In genomic region chr2:48341556-48342133, GRCh38 we compare ENCODE assay signal across 13 cellular contexts. TPM values are rescaled to one million over a fixed set of nuclear protein-coding genes. Genes with fewer than 3 reads are reported as not detected.
DNase-seq lines count a peak whose midpoint lies in the region; ATAC-seq and TF ChIP-seq lines count a peak whose summit lies in the region.
"Had no signal": no experiment of that assay in that cellular context is flagged by ENCODE, and none has a peak within 500 bp of the region (broad histone marks: within the 10 kb centered on the region; RNA-seq: fewer than 3 reads in every experiment).

No MANE protein-coding gene starts in this region.

- peaks cover 42% of the 10 kb centered on the region for H3K4me1 ChIP-seq in CD4-positive, CD25-positive, alpha-beta regulatory T cell (ENCODE audit: control insufficient read depth, insufficient read depth, low read length, poor library complexity, severe bottlenecking)
- H3K4me1 ChIP-seq in endodermal cell (ENCODE audit: control insufficient read depth, insufficient read depth, low read length) (no peaks in the 10 kb centered on the region), MM.1S (ENCODE audit: low read length) (peaks cover 10% of the 10 kb centered on the region; the same call in 1 of the 2 replicates)

- TF ChIP-seq CTCF in endodermal cell (conservative IDR thresholded peaks at IDR 0.05) (no peak), MM.1S (IDR thresholded peaks at IDR 0.05; ENCODE audit: low read length) (no peak)

- peaks cover 96% of the 10 kb centered on the region for H3K79me2 ChIP-seq in MM.1S (ENCODE audit: low read length)

- peaks cover 37 to 80% (median 50%) of the 10 kb centered on the region in 4 donors for H3K4me1 Mint-ChIP-seq in CD4-positive, CD25-positive, alpha-beta regulatory T cell
- H3K4me1 Mint-ChIP-seq in T-cell (peaks cover 50 to 76% (median 70%) of the 10 kb centered on the region in 3 donors), endodermal cell (peaks cover 29% of the 10 kb centered on the region)
- H3K4me1 Mint-ChIP-seq in naive thymus-derived CD8-positive, alpha-beta T cell = peaks cover 14 to 76% (median 45%) of the 10 kb centered on the region in 4 donors

- peaks cover 6% of the 10 kb centered on the region; the same call in 1 of the 2 replicates for H4K20me1 ChIP-seq in MM.1S (ENCODE audit: insufficient read depth, low read length)

- H3K27me3 Mint-ChIP-seq in CD4-positive, CD25-positive, alpha-beta regulatory T cell = no peaks in the 10 kb centered on the region
- H3K27me3 Mint-ChIP-seq in T-cell (no peaks in the 10 kb centered on the region), endodermal cell (ENCODE audit: insufficient read depth) (no peaks in the 10 kb centered on the region)
- no peaks in the 10 kb centered on the region for H3K27me3 Mint-ChIP-seq in naive thymus-derived CD8-positive, alpha-beta T cell

- peaks cover 30% of the 10 kb centered on the region for H3K36me3 Mint-ChIP-seq in CD4-positive, CD25-positive, alpha-beta regulatory T cell
- H3K36me3 Mint-ChIP-seq in T-cell = peaks cover 26% of the 10 kb centered on the region
- H3K36me3 Mint-ChIP-seq in endodermal cell (ENCODE audit: low read depth) = peaks cover 9% of the 10 kb centered on the region
- H3K36me3 Mint-ChIP-seq in naive thymus-derived CD8-positive, alpha-beta T cell = peaks cover 8 to 17% (median 11%) of the 10 kb centered on the region in 3 donors

- H3K9me2 ChIP-seq in MM.1S (replicated peaks; ENCODE audit: insufficient read depth, low read length) = no peaks in the 10 kb centered on the region

- peaks cover 4 to 9% of the 10 kb centered on the region in 2 experiments for H3K9me3 ChIP-seq in CD4-positive, CD25-positive, alpha-beta regulatory T cell (ENCODE audit: control insufficient read depth in 2 of 2, low read length in 2 of 2)
- H3K9me3 ChIP-seq in endodermal cell (ENCODE audit: control insufficient read depth, low read length) (no peaks in the 10 kb centered on the region), MM.1S (replicated peaks; ENCODE audit: insufficient read depth, low read length) (no peaks in the 10 kb centered on the region)

- DNase-seq in CD4-positive, CD25-positive, alpha-beta regulatory T cell = no peak
- DNase-seq in T-cell (no peak), endodermal cell (no peak), MM.1S (no peak), NCI-H128 (lab: John Stamatoyannopoulos, UW; ENCODE audit: unreplicated experiment) (no peak)
- DNase-seq in naive thymus-derived CD8-positive, alpha-beta T cell = no peak
- no peak for DNase-seq in activated CD8-positive, alpha-beta memory T cell treated with anti-CD3 and anti-CD28 coated beads, Interleukin-2, amount 50 U/mL, for 48 hours
- DNase-seq: AML-193, cortex of kidney, GDM1, NCI-H2081, OCI-M1 had no signal

- H3K4me3 Mint-ChIP-seq in CD4-positive, CD25-positive, alpha-beta regulatory T cell = peak overlapping the region in 2 of 4 donors; percentile 42 to 49
- H3K4me3 Mint-ChIP-seq in T-cell = no peak overlapping the region
- no peak overlapping the region for H3K4me3 Mint-ChIP-seq in endodermal cell
- peak overlapping the region in 2 of 10 donors; percentile 4 to 6 for H3K4me3 Mint-ChIP-seq in naive thymus-derived CD8-positive, alpha-beta T cell

- WGBS in endodermal cell (ENCODE audit: insufficient coverage in 1 of 2, insufficient read length in 1 of 2), 2 experiments = 83% methylated on average over 3 of the region's 3 CpGs; no CpG with 5 or more reads in 1 of the 2 experiments

- H3K27ac Mint-ChIP-seq in CD4-positive, CD25-positive, alpha-beta regulatory T cell = peak overlapping the region in 1 of 3 donors; percentile 60
- peak overlapping the region; percentile 51 to 64 for H3K27ac Mint-ChIP-seq in T-cell
- peak overlapping the region; percentile 3 for H3K27ac Mint-ChIP-seq in endodermal cell
- H3K27ac Mint-ChIP-seq in naive thymus-derived CD8-positive, alpha-beta T cell = peak overlapping the region in 8 of 10 donors; percentile 2 to 65 (median 32)

- peaks cover 7% of the 10 kb centered on the region for H3K36me3 ChIP-seq in CD4-positive, CD25-positive, alpha-beta regulatory T cell (ENCODE audit: control insufficient read depth, insufficient read depth, low read length)
- H3K36me3 ChIP-seq in endodermal cell (ENCODE audit: control insufficient read depth, insufficient read depth, low read length) = peaks cover 3% of the 10 kb centered on the region
- 0 out of 2 replicates have a peak, but pooled peaks cover 7% of the 10 kb centered on the region for H3K36me3 ChIP-seq in MM.1S (replicated peaks; ENCODE audit: insufficient read depth, low read length)

- H3K4me2 ChIP-seq in MM.1S (ENCODE audit: low read depth, low read length) = no peak overlapping the region

- H2AFZ ChIP-seq in MM.1S (ENCODE audit: low read length) = no peak overlapping the region

- peaks cover 0 to 9% (median 2%) of the 10 kb centered on the region in 7 donors for H3K9me3 Mint-ChIP-seq in CD4-positive, CD25-positive, alpha-beta regulatory T cell
- H3K9me3 Mint-ChIP-seq in T-cell = peaks cover 0 to 6% (median 5%) of the 10 kb centered on the region in 3 donors
- H3K9me3 Mint-ChIP-seq in endodermal cell = peaks cover 5% of the 10 kb centered on the region
- peaks cover 0 to 8% (median 5%) of the 10 kb centered on the region in 9 donors for H3K9me3 Mint-ChIP-seq in naive thymus-derived CD8-positive, alpha-beta T cell

- CTCF ChIA-PET in T-cell (lab: Charles Lee) = interaction anchor here (0.8 to 1.1 kb wide), 5 partner anchors 9 to 482 kb away, joined by 3 to 7 read pairs (median 5); no protein-coding TSS in a partner anchor

- POLR2A ChIA-PET in T-cell (lab: Charles Lee) = interaction anchor here (0.6 to 0.7 kb wide), 3 partner anchors 9 to 943 kb away, joined by 3 to 8 read pairs (median 3); no protein-coding TSS in a partner anchor
- POLR2A ChIA-PET in naive thymus-derived CD8-positive, alpha-beta T cell (lab: Charles Lee) = no interaction called here

- no peaks in the 10 kb centered on the region for H3F3A ChIP-seq in MM.1S (ENCODE audit: insufficient read depth, low read length)

- H3K27ac ChIP-seq in CD4-positive, CD25-positive, alpha-beta regulatory T cell (ENCODE audit: insufficient read depth, low read length, poor library complexity, severe bottlenecking) = peak overlapping the region; percentile 85
- H3K27ac ChIP-seq in endodermal cell (ENCODE audit: low read depth, low read length) (peak overlapping the region; percentile 21), MM.1S (ENCODE audit: low read length) (no peak overlapping the region)

- no peak overlapping the region for H3K9ac ChIP-seq in endodermal cell (ENCODE audit: extremely low read depth, low read length, poor library complexity, severe bottlenecking)
- no peak overlapping the region for H3K9ac ChIP-seq in MM.1S (ENCODE audit: low read length)

- no peak for ATAC-seq in CD4-positive, CD25-positive, alpha-beta regulatory T cell (ENCODE audit: low read depth in 2 of 2)
- no peak for ATAC-seq in T-cell (replicated peaks in 1 of 4)
- ATAC-seq in naive thymus-derived CD8-positive, alpha-beta T cell = no peak
- no peak for ATAC-seq in GM21737 (IDR thresholded peaks at IDR 0.05; ENCODE audit: unreplicated experiment)

- H3K27me3 ChIP-seq in CD4-positive, CD25-positive, alpha-beta regulatory T cell (ENCODE audit: control insufficient read depth, insufficient read depth, low read length) = no peaks in the 10 kb centered on the region
- H3K27me3 ChIP-seq in endodermal cell (ENCODE audit: control insufficient read depth, insufficient read depth, low read length, poor library complexity, severe bottlenecking) (no peaks in the 10 kb centered on the region), MM.1S (replicated peaks; ENCODE audit: insufficient read depth, low read length) (no peaks in the 10 kb centered on the region)

- peak overlapping the region; percentile 51 for H3K4me3 ChIP-seq in CD4-positive, CD25-positive, alpha-beta regulatory T cell (ENCODE audit: low read depth, low read length)
- H3K4me3 ChIP-seq in endodermal cell (ENCODE audit: low read length) = no peak overlapping the region
- no peak overlapping the region for H3K4me3 ChIP-seq in MM.1S (ENCODE audit: low read length)

RNA-seq across cellular contexts. Expression of gene FOXN2, which starts 27.2 kb away (rescaled TPM):
- 58.4 TPM for total RNA-seq in CD4-positive, CD25-positive, alpha-beta regulatory T cell
- polyA plus RNA-seq in CD4-positive, CD25-positive, alpha-beta regulatory T cell = 10 to 100 TPM; 48.9 to 67.6 (median 59.5) TPM
- total RNA-seq in T-cell = 10 to 100 TPM; 43.4 to 54.8 (median 49.7) TPM
- 10 to 100 TPM; 16.1 to 18.8 TPM for total RNA-seq in endodermal cell
- polyA plus RNA-seq in endodermal cell (2013, experiment 1 of 2) = 23.2 TPM
- polyA plus RNA-seq in endodermal cell (2013, experiment 2 of 2) = 20.8 TPM
- 10 to 100 TPM; 46.5 to 51.9 TPM for total RNA-seq in naive thymus-derived CD8-positive, alpha-beta T cell
- polyA plus RNA-seq in naive thymus-derived CD8-positive, alpha-beta T cell = 10 to 100 TPM; 29.3 to 38.1 (median 31.5) TPM
